Comparison of ENCODE assay signal across 8 cellular contexts in the genomic region with DNA sequence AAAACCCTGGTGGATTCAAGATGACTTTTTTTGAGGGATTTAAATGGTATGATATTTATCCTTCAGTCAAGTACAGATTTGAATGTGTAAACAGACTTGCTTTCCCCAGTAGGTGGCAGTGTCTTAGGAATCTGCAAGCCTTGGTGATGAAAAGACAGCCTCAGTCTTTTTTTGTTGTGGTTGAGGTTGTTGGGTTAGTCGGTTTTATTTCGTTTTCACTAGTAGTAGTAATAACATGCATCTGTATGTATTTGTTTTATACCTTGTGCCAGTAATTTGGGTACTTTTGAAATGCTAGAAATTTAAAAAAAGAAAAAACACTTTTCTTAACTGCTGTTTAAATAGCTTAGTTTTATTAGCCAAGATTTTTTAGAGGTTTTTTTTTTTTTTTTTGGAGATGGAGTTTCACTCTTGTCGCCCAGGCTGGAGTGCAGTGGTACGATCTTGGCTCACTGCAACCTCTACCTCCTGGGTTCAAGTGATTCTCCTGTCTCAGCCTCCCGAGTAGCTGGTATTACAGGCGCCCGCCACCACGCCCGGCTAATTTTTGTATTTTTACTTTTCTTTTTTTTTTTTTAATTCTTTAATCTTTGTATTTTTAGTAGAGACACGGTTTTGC. TPM values are rescaled to one million over a fixed set of nuclear protein-coding genes. Genes with fewer than 3 reads are reported as not detected.
DNase-seq lines count a peak whose midpoint lies in the region; ATAC-seq and TF ChIP-seq lines count a peak whose summit lies in the region.

No MANE protein-coding gene starts in this region.

- peaks cover 17% of the 10 kb centered on the region for H3K4me1 Mint-ChIP-seq in activated T-cell treated with anti-CD3 and anti-CD28 coated beads, Interleukin-2, amount 50 U/mL, for 72 hours (ENCODE audit: low read depth)

- H3K36me3 Mint-ChIP-seq in activated T-cell treated with anti-CD3 and anti-CD28 coated beads, Interleukin-2, amount 50 U/mL, for 72 hours (ENCODE audit: insufficient read depth in 2 of 2) = peaks cover 11 to 18% of the 10 kb centered on the region in 2 donors

- H3K27ac ChIP-seq in trophoblast cell (ENCODE audit: low read depth, low read length) = no peak overlapping the region

- H3K36me3 ChIP-seq in trophoblast cell (ENCODE audit: control insufficient read depth in 1 of 2, insufficient read depth in 2 of 2, low read length in 2 of 2) (peaks cover 1 to 7% of the 10 kb centered on the region in 2 experiments), MG63 (peaks cover 7% of the 10 kb centered on the region)

- H3K4me3 ChIP-seq in fibroblast of villous mesenchyme (ENCODE audit: low read depth, low read length) (no peak overlapping the region), trophoblast cell (ENCODE audit: low read depth, low read length) (no peak overlapping the region), MG63 (no peak overlapping the region)

- peak; percentile 5 for DNase-seq in DMS79 (lab: John Stamatoyannopoulos, UW)
- peak; percentile 80 for DNase-seq in NOMO-1 treated with DMSO at 0.1 percent for 48 hours (lab: John Stamatoyannopoulos, UW; ENCODE audit: unreplicated experiment)
- DNase-seq in activated T-cell treated with anti-CD3 and anti-CD28 coated beads, Interleukin-2, amount 50 U/mL, for 72 hours = peak; percentile 70 to 71
- peak; percentile 82 for DNase-seq in fibroblast of villous mesenchyme (ENCODE audit: low read depth)
- peak; percentile 30 to 87 for DNase-seq in trophoblast cell
- no peak for DNase-seq in MG63

- peak overlapping the region; percentile 22 to 58 for H3K4me3 Mint-ChIP-seq in activated T-cell treated with anti-CD3 and anti-CD28 coated beads, Interleukin-2, amount 50 U/mL, for 72 hours

- H3K9ac ChIP-seq in trophoblast cell (ENCODE audit: low read length) = no peak overlapping the region

- H4K91ac ChIP-seq in trophoblast cell (ENCODE audit: low read depth, low read length) = no peak overlapping the region

- no peak overlapping the region for H3K23ac ChIP-seq in trophoblast cell (ENCODE audit: low read length)

- H3K9me3 Mint-ChIP-seq in activated T-cell treated with anti-CD3 and anti-CD28 coated beads, Interleukin-2, amount 50 U/mL, for 72 hours = no peaks in the 10 kb centered on the region

- H3K27me3 Mint-ChIP-seq in activated T-cell treated with anti-CD3 and anti-CD28 coated beads, Interleukin-2, amount 50 U/mL, for 72 hours (ENCODE audit: low read depth) = no peaks in the 10 kb centered on the region

- H4K12ac ChIP-seq in trophoblast cell (ENCODE audit: low read depth, low read length) = no peak overlapping the region

- no peak overlapping the region for H2BK5ac ChIP-seq in trophoblast cell (ENCODE audit: low read depth, low read length, poor library complexity)

- H3K9me3 ChIP-seq in trophoblast cell (ENCODE audit: insufficient read depth, low read depth, low read length) (no peaks in the 10 kb centered on the region), MG63 (no peaks in the 10 kb centered on the region)

- H3K79me2 ChIP-seq in trophoblast cell (ENCODE audit: control insufficient read depth, insufficient read depth, low read length, poor library complexity) = no peaks in the 10 kb centered on the region

- H3K4ac ChIP-seq in trophoblast cell (ENCODE audit: low read depth, low read length) = no peak overlapping the region

- no peak overlapping the region for H3K4me2 ChIP-seq in trophoblast cell (ENCODE audit: low read length)

- H3K14ac ChIP-seq in trophoblast cell (ENCODE audit: low read length) = no peak overlapping the region

- no peaks in the 10 kb centered on the region for H3K79me1 ChIP-seq in trophoblast cell (ENCODE audit: low read length)

- peak overlapping the region; percentile 22 for H3K27ac Mint-ChIP-seq in activated T-cell treated with anti-CD3 and anti-CD28 coated beads, Interleukin-2, amount 50 U/mL, for 72 hours

- no peak overlapping the region for H4K8ac ChIP-seq in trophoblast cell (ENCODE audit: low read depth, low read length)

- WGBS in trophoblast cell (ENCODE audit: extremely low coverage, insufficient coverage, insufficient read length) = no CpG with 5 or more reads among the region's 10 CpGs

- H3K27me3 ChIP-seq in trophoblast cell (ENCODE audit: insufficient read depth, low read length) = no peaks in the 10 kb centered on the region
- no peaks in the 10 kb centered on the region for H3K27me3 ChIP-seq in MG63

- peak; percentile 79 for TF ChIP-seq CTCF in fibroblast of villous mesenchyme (IDR thresholded peaks at IDR 0.05; ENCODE audit: insufficient read depth, low read depth, low read length)

- ATAC-seq in GM19467 (IDR thresholded peaks at IDR 0.05; ENCODE audit: unreplicated experiment) (peak; percentile 61), HG03558 (IDR thresholded peaks at IDR 0.05; ENCODE audit: extremely low read depth, unreplicated experiment) (peak; percentile 63)
- peak; percentile 92 to 95 for ATAC-seq in activated T-cell treated with anti-CD3 and anti-CD28 coated beads, Interleukin-2, amount 50 U/mL, for 72 hours (replicated peaks in 1 of 2)

- H3K18ac ChIP-seq in trophoblast cell (ENCODE audit: low read length) = no peak overlapping the region

- H2BK12ac ChIP-seq in trophoblast cell (ENCODE audit: low read length) = no peak overlapping the region

- H2AK5ac ChIP-seq in trophoblast cell (ENCODE audit: low read length) = no peak overlapping the region

- no peak overlapping the region for H2BK120ac ChIP-seq in trophoblast cell (ENCODE audit: insufficient read depth, low read length, poor library complexity)

- H2AFZ ChIP-seq in trophoblast cell (ENCODE audit: insufficient read depth, low read length, poor library complexity) = no peak overlapping the region

- H3K4me1 ChIP-seq in trophoblast cell (ENCODE audit: control insufficient read depth in 1 of 2, insufficient read depth in 2 of 2, low read length in 2 of 2) = no peaks in the 10 kb centered on the region

RNA-seq across cellular contexts. Expression of a gene that starts 39.2 kb away (rescaled TPM):
- total RNA-seq in activated T-cell treated with anti-CD3 and anti-CD28 coated beads, Interleukin-2, amount 50 U/mL, for 72 hours = 10 to 100 TPM; 28.9 to 29.3 TPM
- total RNA-seq in fibroblast of villous mesenchyme = 101 and 106 TPM in 2 replicates
- 36.3 and 36.7 TPM in 2 replicates for polyA plus RNA-seq in trophoblast cell (2013)
- total RNA-seq in MG63 (2014; rRNA removed; shearing (Covaris generic); ENCODE audit: low replicate concordance) = 127 and 147 TPM in 2 replicates

RNA-seq across cellular contexts. Expression of a gene that starts 40.3 kb away (rescaled TPM):
- 10 to 100 TPM; 48.0 to 49.3 TPM for total RNA-seq in activated T-cell treated with anti-CD3 and anti-CD28 coated beads, Interleukin-2, amount 50 U/mL, for 72 hours
- total RNA-seq in fibroblast of villous mesenchyme = 1.3 TPM in 1 of 2 replicates, not detected in the other
- polyA plus RNA-seq in trophoblast cell (2013) = 41.9 and 45.7 TPM in 2 replicates
- total RNA-seq in MG63 (2014; rRNA removed; shearing (Covaris generic); ENCODE audit: low replicate concordance) = not detected in 2 replicates

Comparison
In these comparisons a context has a peak if more than half of its experiments do, and no peak if none do; other contexts are left out.
1. RNA of a gene that starts 40.3 kb away (total RNA-seq): 48.0 to 49.3 TPM in activated T-cell treated with anti-CD3 and anti-CD28 coated beads, Interleukin-2, amount 50 U/mL, for 72 hours; 1.3 TPM in fibroblast of villous mesenchyme and not detected in MG63; every median in the first group is over 10 times any median in the second.
2. Peak in every context shown above with its lines, with median percentiles within 50 percentile points of each other: ATAC-seq.